Comparison of ENCODE assay signal across 15 cellular contexts in genomic region chr7:151744656-151745055, GRCh38.
DNase-seq lines count a peak whose midpoint lies in the region; ATAC-seq and TF ChIP-seq lines count a peak whose summit lies in the region.
"Had no signal": no experiment of that assay in that cellular context is flagged by ENCODE, and none has a peak within 500 bp of the region (broad histone marks: within the 10 kb centered on the region; RNA-seq: fewer than 3 reads in every experiment).

No MANE protein-coding gene starts in this region.

- POLR2A ChIA-PET in activated CD8-positive, alpha-beta T cell treated with anti-CD3 and anti-CD28 coated beads, Interleukin-2, amount 10 ng/mL, durations not matched to agents 7 days and 5 days (lab: Charles Lee) = no interaction called here

- no peaks in the 10 kb centered on the region for H3K36me3 Mint-ChIP-seq in osteocyte (ENCODE audit: unreplicated experiment)
- H3K36me3 Mint-ChIP-seq in activated CD8-positive, alpha-beta T cell treated with anti-CD3 and anti-CD28 coated beads, Interleukin-2, amount 10 ng/mL, durations not matched to agents 7 days and 5 days (ENCODE audit: low read depth) = no peaks in the 10 kb centered on the region

- no peak for TF ChIP-seq POLR2A in heart left ventricle (IDR thresholded peaks at IDR 0.05)

- 83 to 92% (median 89%) methylated on average over 11 of the region's 11 CpGs for WGBS in heart left ventricle, 4 donors

- intact Hi-C loops in heart left ventricle (cut with DNase I) (no loop called here), cardiac septum (cut with DNase I) (no loop called here)

- peak overlapping the region; percentile 32 to 86 (median 82) for H3K27ac ChIP-seq in heart left ventricle
- H3K27ac ChIP-seq: C4-2B, ovary had no signal

- H3K9me3 Mint-ChIP-seq in osteocyte (ENCODE audit: unreplicated experiment) = no peaks in the 10 kb centered on the region
- H3K9me3 Mint-ChIP-seq in activated CD8-positive, alpha-beta T cell treated with anti-CD3 and anti-CD28 coated beads, Interleukin-2, amount 10 ng/mL, durations not matched to agents 7 days and 5 days (ENCODE audit: insufficient read depth) = no peaks in the 10 kb centered on the region

- H3K27me3 ChIP-seq in heart left ventricle = no peaks in the 10 kb centered on the region
- H3K27me3 ChIP-seq: ascending aorta, ovary had no signal

- ATAC-seq in heart left ventricle (no peak), HG02623 (IDR thresholded peaks at IDR 0.05; ENCODE audit: unreplicated experiment) (no peak)
- no peak for ATAC-seq in activated CD8-positive, alpha-beta T cell treated with anti-CD3 and anti-CD28 coated beads, Interleukin-2, amount 10 ng/mL, durations not matched to agents 7 days and 5 days

- H3K4me1 Mint-ChIP-seq in osteocyte (ENCODE audit: unreplicated experiment) = peaks cover 62% of the 10 kb centered on the region
- peaks cover 17% of the 10 kb centered on the region for H3K4me1 Mint-ChIP-seq in activated CD8-positive, alpha-beta T cell treated with anti-CD3 and anti-CD28 coated beads, Interleukin-2, amount 10 ng/mL, durations not matched to agents 7 days and 5 days (ENCODE audit: low read depth)

- no peaks in the 10 kb centered on the region for H3K9me3 ChIP-seq in heart left ventricle
- H3K9me3 ChIP-seq: ascending aorta, ovary, SK-N-SH had no signal

- no peak overlapping the region for H3K4me3 Mint-ChIP-seq in osteocyte (ENCODE audit: unreplicated experiment)
- H3K4me3 Mint-ChIP-seq in activated CD8-positive, alpha-beta T cell treated with anti-CD3 and anti-CD28 coated beads, Interleukin-2, amount 10 ng/mL, durations not matched to agents 7 days and 5 days = no peak overlapping the region

- H3K36me3 ChIP-seq in heart left ventricle = no peaks in the 10 kb centered on the region
- H3K36me3 ChIP-seq: ascending aorta, ovary had no signal

- H3K4me3 ChIP-seq in heart left ventricle = no peak overlapping the region
- H3K4me3 ChIP-seq: ovary, smooth muscle cell had no signal

- DNase-seq in heart left ventricle = no peak
- DNase-seq in cardiac septum (ENCODE audit: low spot score) = no peak
- DNase-seq in glomerular visceral epithelial cell (ENCODE audit: extremely low spot score) = peak; percentile 5
- no peak for DNase-seq in osteocyte (ENCODE audit: extremely low spot score, unreplicated experiment)
- no peak for DNase-seq in activated CD8-positive, alpha-beta T cell treated with anti-CD3 and anti-CD28 coated beads, Interleukin-2, amount 10 ng/mL, durations not matched to agents 7 days and 5 days
- DNase-seq in mucosa of gallbladder (ENCODE audit: low spot score) = no peak
- no peak for DNase-seq in activated CD8-positive, alpha-beta memory T cell treated with anti-CD3 and anti-CD28 coated beads, Interleukin-2, amount 50 U/mL, for 4 hours
- DNase-seq: activated gamma-delta T cell treated with Interleukin-2 at 50 U/mL for 16 hours, NCI-H774, ovary, SK-N-SH had no signal

- H3K27me3 Mint-ChIP-seq in osteocyte (ENCODE audit: unreplicated experiment) = no peaks in the 10 kb centered on the region
- no peaks in the 10 kb centered on the region for H3K27me3 Mint-ChIP-seq in activated CD8-positive, alpha-beta T cell treated with anti-CD3 and anti-CD28 coated beads, Interleukin-2, amount 10 ng/mL, durations not matched to agents 7 days and 5 days (ENCODE audit: low read depth)

- H3K4me1 ChIP-seq in heart left ventricle = peaks cover 4 to 41% (median 29%) of the 10 kb centered on the region in 12 donors

- CTCF ChIA-PET in activated CD8-positive, alpha-beta T cell treated with anti-CD3 and anti-CD28 coated beads, Interleukin-2, amount 10 ng/mL, durations not matched to agents 7 days and 5 days (lab: Charles Lee) = interaction anchor here (1.0 to 1.1 kb wide), 2 partner anchors 12 to 19 kb away, joined by 3 to 5 read pairs; no protein-coding TSS in a partner anchor

- TF ChIP-seq CTCF in heart left ventricle (IDR thresholded peaks at IDR 0.05) (no peak), osteocyte (IDR thresholded peaks at IDR 0.05) (no peak)

- H3K27ac Mint-ChIP-seq in osteocyte (ENCODE audit: unreplicated experiment) = peak overlapping the region; percentile 50
- no peak overlapping the region for H3K27ac Mint-ChIP-seq in activated CD8-positive, alpha-beta T cell treated with anti-CD3 and anti-CD28 coated beads, Interleukin-2, amount 10 ng/mL, durations not matched to agents 7 days and 5 days
